ENCODE assay signal across 8 cellular contexts in the genomic region with DNA sequence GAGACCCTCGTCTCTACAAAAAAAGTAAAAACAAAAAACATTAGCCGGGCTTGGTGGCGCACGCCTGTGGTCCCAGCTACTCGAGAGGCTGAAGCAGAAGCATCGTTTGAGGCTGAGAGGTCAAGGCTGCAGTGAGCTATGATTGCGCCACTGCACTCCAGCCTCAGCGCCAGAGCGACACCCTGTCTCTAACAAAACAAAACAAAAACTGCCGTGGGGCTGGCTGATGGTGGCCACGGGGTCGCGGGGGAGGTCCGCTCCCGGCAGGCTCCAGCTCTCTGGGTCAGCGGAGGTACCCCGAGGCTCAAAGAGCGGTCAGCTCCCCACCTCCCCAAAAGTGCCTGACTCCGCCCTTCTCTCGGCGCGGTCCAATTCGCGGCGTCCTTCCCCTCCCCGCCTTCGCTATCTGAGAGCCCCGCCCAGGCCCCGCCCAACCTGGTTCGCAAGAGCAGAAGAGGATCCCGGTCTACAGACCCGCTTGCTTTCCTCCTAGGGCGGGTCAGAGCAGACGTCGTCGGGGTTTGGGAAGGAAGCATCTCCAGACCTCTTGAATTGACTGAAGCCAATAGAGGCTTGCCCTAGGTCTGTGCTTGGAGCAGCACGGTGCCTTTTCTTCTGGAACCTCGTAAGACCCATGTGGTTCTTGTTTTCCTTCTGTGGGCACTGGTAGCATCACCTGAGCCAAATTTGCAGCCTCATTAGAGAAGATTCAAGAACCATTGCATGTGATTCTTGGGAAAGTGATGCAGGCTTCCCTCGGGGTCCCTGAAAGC. TPM values are rescaled to one million over a fixed set of nuclear protein-coding genes. Genes with fewer than 3 reads are reported as not detected.
A peak's percentile ranks its signal among the peaks of the same experiment; 100 is the strongest.
DNase-seq lines count a peak whose midpoint lies in the region; ATAC-seq, FAIRE-seq and TF ChIP-seq lines count a peak whose summit lies in the region.

No MANE protein-coding gene starts in this region.

- TF ChIP-seq POLR2A in A549 (IDR thresholded peaks at IDR 0.05; ENCODE audit: low read length), result no peak
- no peak for TF ChIP-seq POLR2A in GM12891 (IDR thresholded peaks at IDR 0.05; ENCODE audit: low read depth, low read length)

- no peaks in the 10 kb centered on the region for H3K9me3 ChIP-seq in A549
- H3K9me3 ChIP-seq in psoas muscle, result no peaks in the 10 kb centered on the region

- TF ChIP-seq CTCF in A549 (IDR thresholded peaks at IDR 0.05) (no peak), coronary artery (IDR thresholded peaks at IDR 0.05) (no peak), psoas muscle (IDR thresholded peaks at IDR 0.05) (no peak)

- no peaks in the 10 kb centered on the region for H3K36me3 ChIP-seq in psoas muscle (ENCODE audit: insufficient read depth in 1 of 2, low read depth in 1 of 2)

- H3K4me1 ChIP-seq in A549 (no peaks in the 10 kb centered on the region), psoas muscle (peaks cover 5% of the 10 kb centered on the region)

- DNase-seq in A549 (ENCODE audit: low read depth in 1 of 2, low spot score in 1 of 2) (peak; percentile 36 to 71), GM12891 (ENCODE audit: insufficient read length, low spot score) (peak; percentile 47), NCI-H1694 treated with DMSO at 0.1 percent for 48 hours (lab: John Stamatoyannopoulos, UW) (peak; percentile 18), coronary artery (ENCODE audit: low spot score) (no peak), psoas muscle (no peak), superior temporal gyrus (ENCODE audit: extremely low spot score) (no peak), OCI-M2 (lab: John Stamatoyannopoulos, UW; ENCODE audit: unreplicated experiment) (no peak)

- FAIRE-seq in A549 (lab: Jason Lieb, UNC) (no peak), GM12891 (lab: Jason Lieb, UNC) (no peak)

- H3K27me3 ChIP-seq in psoas muscle (ENCODE audit: insufficient read depth in 3 of 3, low read length in 2 of 3), result peaks cover 0 to 75% (median 36%) of the 10 kb centered on the region in 3 donors

- POLR2A ChIA-PET in A549 (lab: Yijun Ruan, JAX), result no interaction called here

- 6% methylated on average over 25 of the region's 39 CpGs for WGBS in A549 (ENCODE audit: missing lambda C conversion rate)
- 2% methylated on average over 32 to 39 of the region's 39 CpGs for WGBS in psoas muscle, 3 donors

- peak; percentile 70 to 83 for ATAC-seq in A549
- no peak for ATAC-seq in psoas muscle
- no peak for ATAC-seq in HG03139 (IDR thresholded peaks at IDR 0.05; ENCODE audit: unreplicated experiment)

- H3K4me2 ChIP-seq in A549, result peak overlapping the region; percentile 76

- H3K4me3 ChIP-seq in A549, result peak overlapping the region; percentile 47
- H3K4me3 ChIP-seq in coronary artery, result peak overlapping the region; percentile 56
- H3K4me3 ChIP-seq in psoas muscle, result peak overlapping the region; percentile 43

- TF ChIP-seq EP300 in A549 (IDR thresholded peaks at IDR 0.05), result no peak

- intact Hi-C loops in psoas muscle (cut with DNase I), result no loop called here

- CTCF ChIA-PET in A549 (lab: Yijun Ruan, JAX), result interaction anchor here (5.4 kb wide), 1 partner anchor 16 kb away, joined by 40 read pairs; no protein-coding TSS in a partner anchor

- H3K27ac ChIP-seq in A549 (no peak overlapping the region), coronary artery (no peak overlapping the region), psoas muscle (no peak overlapping the region)

- no peak for TF ChIP-seq RAD21 in A549 (conservative IDR thresholded peaks at IDR 0.05 in 1 of 2, IDR thresholded peaks at IDR 0.05 in 1 of 2)

TF ChIP-seq in A549, 52 proteins besides CTCF, POLR2A, EP300 and RAD21:
- no peak for TF ChIP-seq JUN (IDR thresholded peaks at IDR 0.05)
- TF ChIP-seq CEBPB (IDR thresholded peaks at IDR 0.05), result peak in 1 of 2 experiments; percentile 53; a peak in 2 of 4 replicates

TF ChIP-seq in GM12891, 5 proteins besides CTCF, POLR2A, EP300 and RAD21:
- no peak for TF ChIP-seq POU2F2 (IDR thresholded peaks at IDR 0.05; ENCODE audit: low read depth, low read length)

RNA-seq across cellular contexts. Expression of a gene that starts 7.8 kb away (rescaled TPM):
- polyA plus RNA-seq in A549 (2011; rRNA removed), result not detected in 2 replicates
- polyA plus RNA-seq in A549 (2012; cell fraction: cytosol; rRNA removed), result not detected in 2 replicates
- not detected in 2 replicates for polyA plus RNA-seq in A549 (2012; cell fraction: nucleus; rRNA removed)
- not detected in 3 replicates for polyA plus RNA-seq in A549 (2017; fragmentation: RNase III; extraction: RNeasy Plus Mini Kit Qiagen cat#74134 plus additional on column Dnase treatment)
- polyA minus RNA-seq in A549 (2011; rRNA and poly(A)+ RNA removed), result not detected in 2 replicates
- polyA plus RNA-seq in GM12891 (2012; ENCODE audit: low read depth, missing spikeins), result not detected
- total RNA-seq in psoas muscle, result not detected
- not detected for polyA plus RNA-seq in psoas muscle

RNA-seq across cellular contexts. Expression of a gene that starts 45.5 kb away (rescaled TPM):
- not detected in 2 replicates for polyA plus RNA-seq in A549 (2011; rRNA removed)
- polyA plus RNA-seq in A549 (2012; cell fraction: cytosol; rRNA removed), result not detected in 2 replicates
- polyA plus RNA-seq in A549 (2012; cell fraction: nucleus; rRNA removed), result not detected in 2 replicates
- polyA plus RNA-seq in A549 (2017; fragmentation: RNase III; extraction: RNeasy Plus Mini Kit Qiagen cat#74134 plus additional on column Dnase treatment), result not detected in 3 replicates
- polyA minus RNA-seq in A549 (2011; rRNA and poly(A)+ RNA removed), result not detected in 2 replicates
- not detected for polyA plus RNA-seq in GM12891 (2012; ENCODE audit: low read depth, missing spikeins)
- total RNA-seq in psoas muscle, result not detected
- not detected for polyA plus RNA-seq in psoas muscle

RNA-seq across cellular contexts. Expression of a gene that starts 53.0 kb away (rescaled TPM):
- polyA plus RNA-seq in A549 (2011; rRNA removed) (not detected in 2 replicates), A549 (2017; fragmentation: RNase III; extraction: RNeasy Plus Mini Kit Qiagen cat#74134 plus additional on column Dnase treatment) (not detected in 3 replicates), psoas muscle (not detected)
- not detected in 2 replicates for polyA plus RNA-seq in A549 (2012; cell fraction: cytosol; rRNA removed)
- polyA plus RNA-seq in A549 (2012; cell fraction: nucleus; rRNA removed), result not detected in 2 replicates
- polyA minus RNA-seq in A549 (2011; rRNA and poly(A)+ RNA removed), result not detected in 2 replicates
- polyA plus RNA-seq in GM12891 (2012; ENCODE audit: low read depth, missing spikeins), result not detected
- total RNA-seq in psoas muscle, result not detected

Comparison
In these comparisons a context has a peak if more than half of its experiments do, and no peak if none do; other contexts are left out.
1. ATAC-seq: peak in A549 (2 of 2); none in psoas muscle (0 of 4) and HG03139 (single experiment).
2. DNase-seq: peak in A549 (2 of 2), GM12891 (single experiment) and NCI-H1694 treated with DMSO at 0.1 percent for 48 hours (single experiment); none in coronary artery (single experiment), psoas muscle (0 of 2), superior temporal gyrus (single experiment) and OCI-M2 (single experiment).
3. Peak in every context shown above with its lines, with median percentiles within 50 percentile points of each other: H3K4me3 ChIP-seq.